8 cellular contexts compared by ENCODE assay signal in genomic region chr10:35379226-35380137, GRCh38. TPM values are rescaled to one million over a fixed set of nuclear protein-coding genes. Genes with fewer than 3 reads are reported as not detected.
DNase-seq lines count a peak whose midpoint lies in the region; ATAC-seq and TF ChIP-seq lines count a peak whose summit lies in the region.

No MANE protein-coding gene starts in this region.

- no peak overlapping the region for H2AK9ac ChIP-seq in IMR-90 (replicated peaks; ENCODE audit: low read depth, low read length, poor library complexity)

- peaks cover 69% of the 10 kb centered on the region for H4K20me1 ChIP-seq in IMR-90 (ENCODE audit: insufficient read depth, low read length)

- H2AFZ ChIP-seq in IMR-90 (replicated peaks; ENCODE audit: low read length, poor library complexity): no peak overlapping the region

- H3K9me1 ChIP-seq in IMR-90 (ENCODE audit: insufficient read depth, low read length): peaks cover 31% of the 10 kb centered on the region

- peak overlapping the region; percentile 94 for H3K27ac Mint-ChIP-seq in chondrocyte (ENCODE audit: unreplicated experiment)

- no peaks in the 10 kb centered on the region for H3K36me3 ChIP-seq in IMR-90 (ENCODE audit: control insufficient read depth, insufficient read depth, low read length)

- no peak overlapping the region for H3K27ac ChIP-seq in IMR-90 (ENCODE audit: insufficient read depth, low read length)

- no peaks in the 10 kb centered on the region for H3K27me3 ChIP-seq in IMR-90 (ENCODE audit: control insufficient read depth, insufficient read depth, low read length)

- H2BK5ac ChIP-seq in IMR-90 (ENCODE audit: low read depth, low read length, poor library complexity, severe bottlenecking): peak overlapping the region; percentile 3

- H4K5ac ChIP-seq in IMR-90 (ENCODE audit: low read depth, low read length): no peak overlapping the region

- peak; percentile 50 for TF ChIP-seq CTCF in GM10248 (IDR thresholded peaks at IDR 0.05; ENCODE audit: control extremely low read depth, extremely low read depth, low read depth, missing control alignments)
- no peak for TF ChIP-seq CTCF in IMR-90 (conservative IDR thresholded peaks at IDR 0.05; ENCODE audit: low read depth, low read length)
- TF ChIP-seq CTCF in chondrocyte (IDR thresholded peaks at IDR 0.05): peak; percentile 40
- no peak for TF ChIP-seq CTCF in lower leg skin (IDR thresholded peaks at IDR 0.05)

- intact Hi-C loops in IMR-90 (cut with micrococcal nuclease): no loop called here
- intact Hi-C loops in lower leg skin (cut with DNase I; ENCODE audit: low total_unique reads): no loop called here

- no peaks in the 10 kb centered on the region for H3K36me3 Mint-ChIP-seq in chondrocyte (ENCODE audit: low read depth)

- CTCF ChIA-PET in GM10248 (lab: Yijun Ruan, JAX) (interaction anchor here (0.8 to 2.0 kb wide), 8 partner anchors 14 to 162 kb away, joined by 3 to 10 read pairs (median 4); no protein-coding TSS in a partner anchor), IMR-90 (lab: Yijun Ruan, JAX) (no interaction called here)

- H3K4me3 ChIP-seq in IMR-90 (ENCODE audit: insufficient read depth, low read depth, low read length) (no peak overlapping the region), lower leg skin (ENCODE audit: low read depth, poor library complexity, severe bottlenecking) (no peak overlapping the region)

- dilution Hi-C loops in IMR-90 (cut with HindIII; ENCODE audit: low sequenced_read_pairs, unreplicated experiment): no loop called here

- peaks cover 43% of the 10 kb centered on the region for H3K4me1 Mint-ChIP-seq in chondrocyte (ENCODE audit: low read depth)

- H4K91ac ChIP-seq in IMR-90 (ENCODE audit: insufficient read depth, low read depth, low read length): no peak overlapping the region; the same call in 1 of the 2 replicates

- peaks cover 11% of the 10 kb centered on the region for H3K4me1 ChIP-seq in IMR-90 (ENCODE audit: control insufficient read depth, insufficient read depth, low read length)

- peaks cover 51 to 85% of the 10 kb centered on the region in 2 experiments for H3K79me1 ChIP-seq in IMR-90 (ENCODE audit: low read depth in 1 of 2, low read length in 2 of 2)

- DNase-seq in GM10248 (ENCODE audit: extremely low spot score) (peak; percentile 45), IMR-90 (peak; percentile 88), chondrocyte (ENCODE audit: low spot score) (no peak), midbrain (lab: John Stamatoyannopoulos, UW) (peak; percentile 37), NCI-H82 treated with DMSO at 0.1 percent for 48 hours (lab: John Stamatoyannopoulos, UW; ENCODE audit: unreplicated experiment) (no peak), lower leg skin (ENCODE audit: low spot score in 2 of 2) (no peak), ACHN (no peak)

- H3K18ac ChIP-seq in IMR-90 (ENCODE audit: low read depth, low read length): no peak overlapping the region

- TF ChIP-seq POLR2A in IMR-90 (IDR thresholded peaks at IDR 0.05; ENCODE audit: low read depth, low read length) (no peak), lower leg skin (IDR thresholded peaks at IDR 0.05) (no peak)

- H2BK15ac ChIP-seq in IMR-90 (ENCODE audit: low read depth, low read length): no peak overlapping the region; the same call in 2 of the 3 replicates

- POLR2A ChIA-PET in GM10248 (lab: Yijun Ruan, JAX): interaction anchor here (0.7 to 0.9 kb wide), 2 partner anchors 9 to 184 kb away, joined by 3 read pairs; no protein-coding TSS in a partner anchor
- POLR2A ChIA-PET in IMR-90 (lab: Charles Lee; ENCODE audit: unreplicated experiment): no interaction called here

- no TSS peak for BruUV-seq in IMR-90 (replicated peaks; lab: Mats Ljungman, UMichigan)

- ATAC-seq in GM21423 (IDR thresholded peaks at IDR 0.05; ENCODE audit: unreplicated experiment) (peak; percentile 81), IMR-90 (ENCODE audit: low read depth) (peak; percentile 62)

- H3K4me2 ChIP-seq in IMR-90 (ENCODE audit: low read depth, low read length): peak overlapping the region; percentile 26; the same call in 1 of the 2 replicates

- TF ChIP-seq RAD21 in IMR-90 (IDR thresholded peaks at IDR 0.05; ENCODE audit: low read length): peak; percentile 13; the same call in 1 of the 2 replicates

- 0 out of 2 replicates have a peak overlapping the region, but pooled peaks have one; percentile 12 for H3K9ac ChIP-seq in IMR-90 (ENCODE audit: low read depth, low read length)

- no peak overlapping the region for H3K56ac ChIP-seq in IMR-90 (ENCODE audit: extremely low read depth, insufficient read depth, low read length)

- H3K4ac ChIP-seq in IMR-90 (ENCODE audit: low read depth, low read length): no peak overlapping the region; the same call in 1 of the 2 replicates

- H3K14ac ChIP-seq in IMR-90 (replicated peaks; ENCODE audit: low read depth, low read length): peak overlapping the region; percentile 68

- H3K9me3 ChIP-seq in IMR-90 (ENCODE audit: control insufficient read depth, insufficient read depth, low read length): no peaks in the 10 kb centered on the region

- peak overlapping the region; percentile 52 for H3K4me3 Mint-ChIP-seq in chondrocyte (ENCODE audit: unreplicated experiment)

- H2BK120ac ChIP-seq in IMR-90 (ENCODE audit: low read depth, low read length): no peak overlapping the region

- H3K9me3 Mint-ChIP-seq in chondrocyte (ENCODE audit: low read depth): no peaks in the 10 kb centered on the region

- H3K27me3 Mint-ChIP-seq in chondrocyte (ENCODE audit: low read depth): no peaks in the 10 kb centered on the region

- WGBS in IMR-90 (ENCODE audit: extremely low coverage in 2 of 2, insufficient read length in 1 of 2), 2 experiments: 51% methylated on average over 5 of the region's 11 CpGs; no CpG with 5 or more reads in 1 of the 2 experiments
- 53 to 63% methylated on average over 11 of the region's 11 CpGs for WGBS in lower leg skin, 2 donors

- H3K23ac ChIP-seq in IMR-90 (ENCODE audit: low read depth, low read length): peak overlapping the region; percentile 75

- no peak overlapping the region for H2BK20ac ChIP-seq in IMR-90 (ENCODE audit: low read depth, low read length)

- peak overlapping the region in 1 of 2 experiments; percentile 11; a peak in 1 of 4 replicates for H4K8ac ChIP-seq in IMR-90 (ENCODE audit: low read depth in 2 of 2, low read length in 2 of 2)

- no peak overlapping the region; the same call in 1 of the 2 replicates for H2AK5ac ChIP-seq in IMR-90 (ENCODE audit: low read depth, low read length)

- in situ Hi-C loops in IMR-90 (cut with MboI; ENCODE audit: low sequenced_read_pairs): no loop called here
- in situ Hi-C loops in ACHN (cut with HindIII; ENCODE audit: low pct_ligation_motif_present, low pct_unique_long_range_greater_than_20kb, low sequenced_read_pairs): no loop called here

TF ChIP-seq in IMR-90, 13 proteins besides CTCF, POLR2A, EP300 and RAD21:
- no peak for TF ChIP-seq ELK1 (IDR thresholded peaks at IDR 0.05; ENCODE audit: borderline replicate concordance, low read depth, low read length)
TF ChIP-seq in IMR-90: peak in this region for 0.

RNA-seq across cellular contexts. Expression of gene CCNY, which starts 43.2 kb away (rescaled TPM):
- 81.4 and 131 TPM in 2 replicates for total RNA-seq in IMR-90 (2012; rRNA removed)
- polyA plus RNA-seq in IMR-90 (2012; rRNA removed): 24.8 and 38.0 TPM in 2 replicates
- polyA plus RNA-seq in IMR-90 (2012; cell fraction: cytosol; rRNA removed): 12.8 and 15.6 TPM in 2 replicates
- 9.9 and 36.3 TPM in 2 replicates for polyA plus RNA-seq in IMR-90 (2012; cell fraction: nucleus; rRNA removed; ENCODE audit: low replicate concordance)
- total RNA-seq in chondrocyte: 68.7 to 76.0 TPM (median 74.6 TPM) in 3 replicates
- total RNA-seq in lower leg skin: 10 to 100 TPM; 23.3 to 72.3 (median 26.7) TPM

Comparison
In these comparisons a context has a peak if more than half of its experiments do, and no peak if none do; other contexts are left out.
1. DNase-seq: peak in GM10248 (single experiment), IMR-90 (single experiment) and midbrain (single experiment); none in chondrocyte (single experiment), NCI-H82 treated with DMSO at 0.1 percent for 48 hours (single experiment), lower leg skin (0 of 2) and ACHN (single experiment).
2. CTCF ChIP-seq: peak in GM10248 (single experiment) and chondrocyte (single experiment); none in IMR-90 (single experiment) and lower leg skin (0 of 3).